ENCODE assay signal across 1 cellular context in the genomic region with DNA sequence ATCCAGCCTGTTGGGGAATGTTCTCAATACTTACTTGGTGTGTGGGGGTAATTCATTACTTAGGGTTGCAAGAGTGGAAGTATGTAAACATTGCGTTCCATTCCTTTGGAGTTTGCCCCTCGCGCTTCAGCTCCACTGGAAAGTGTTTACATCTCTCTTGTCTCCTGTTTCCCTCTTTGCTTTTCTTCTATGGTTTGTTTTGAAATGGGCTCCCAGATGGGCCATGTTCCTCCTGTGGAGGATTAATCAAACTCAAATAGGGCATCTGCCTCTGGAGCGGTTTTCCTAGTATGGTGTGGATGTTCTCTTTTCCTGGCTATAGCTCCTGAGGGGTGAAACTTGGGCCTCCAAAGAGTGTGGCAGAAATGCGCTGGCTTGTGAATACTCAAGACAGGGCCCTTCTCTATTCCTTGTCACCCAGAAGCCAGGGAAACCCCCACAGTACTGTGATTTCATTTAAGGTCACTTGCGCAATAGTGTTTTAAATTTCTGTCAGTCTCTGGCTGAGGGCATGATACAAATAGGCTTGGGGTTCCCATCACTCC.
A peak's percentile ranks its signal among the peaks of the same experiment; 100 is the strongest.
TF ChIP-seq lines count a peak whose summit lies in the region.

No MANE protein-coding gene starts in this region.

TF ChIP-seq in HepG2, 621 proteins besides CTCF, POLR2A, EP300 and RAD21 (continued from another document):
- TF ChIP-seq, protein P1, sequence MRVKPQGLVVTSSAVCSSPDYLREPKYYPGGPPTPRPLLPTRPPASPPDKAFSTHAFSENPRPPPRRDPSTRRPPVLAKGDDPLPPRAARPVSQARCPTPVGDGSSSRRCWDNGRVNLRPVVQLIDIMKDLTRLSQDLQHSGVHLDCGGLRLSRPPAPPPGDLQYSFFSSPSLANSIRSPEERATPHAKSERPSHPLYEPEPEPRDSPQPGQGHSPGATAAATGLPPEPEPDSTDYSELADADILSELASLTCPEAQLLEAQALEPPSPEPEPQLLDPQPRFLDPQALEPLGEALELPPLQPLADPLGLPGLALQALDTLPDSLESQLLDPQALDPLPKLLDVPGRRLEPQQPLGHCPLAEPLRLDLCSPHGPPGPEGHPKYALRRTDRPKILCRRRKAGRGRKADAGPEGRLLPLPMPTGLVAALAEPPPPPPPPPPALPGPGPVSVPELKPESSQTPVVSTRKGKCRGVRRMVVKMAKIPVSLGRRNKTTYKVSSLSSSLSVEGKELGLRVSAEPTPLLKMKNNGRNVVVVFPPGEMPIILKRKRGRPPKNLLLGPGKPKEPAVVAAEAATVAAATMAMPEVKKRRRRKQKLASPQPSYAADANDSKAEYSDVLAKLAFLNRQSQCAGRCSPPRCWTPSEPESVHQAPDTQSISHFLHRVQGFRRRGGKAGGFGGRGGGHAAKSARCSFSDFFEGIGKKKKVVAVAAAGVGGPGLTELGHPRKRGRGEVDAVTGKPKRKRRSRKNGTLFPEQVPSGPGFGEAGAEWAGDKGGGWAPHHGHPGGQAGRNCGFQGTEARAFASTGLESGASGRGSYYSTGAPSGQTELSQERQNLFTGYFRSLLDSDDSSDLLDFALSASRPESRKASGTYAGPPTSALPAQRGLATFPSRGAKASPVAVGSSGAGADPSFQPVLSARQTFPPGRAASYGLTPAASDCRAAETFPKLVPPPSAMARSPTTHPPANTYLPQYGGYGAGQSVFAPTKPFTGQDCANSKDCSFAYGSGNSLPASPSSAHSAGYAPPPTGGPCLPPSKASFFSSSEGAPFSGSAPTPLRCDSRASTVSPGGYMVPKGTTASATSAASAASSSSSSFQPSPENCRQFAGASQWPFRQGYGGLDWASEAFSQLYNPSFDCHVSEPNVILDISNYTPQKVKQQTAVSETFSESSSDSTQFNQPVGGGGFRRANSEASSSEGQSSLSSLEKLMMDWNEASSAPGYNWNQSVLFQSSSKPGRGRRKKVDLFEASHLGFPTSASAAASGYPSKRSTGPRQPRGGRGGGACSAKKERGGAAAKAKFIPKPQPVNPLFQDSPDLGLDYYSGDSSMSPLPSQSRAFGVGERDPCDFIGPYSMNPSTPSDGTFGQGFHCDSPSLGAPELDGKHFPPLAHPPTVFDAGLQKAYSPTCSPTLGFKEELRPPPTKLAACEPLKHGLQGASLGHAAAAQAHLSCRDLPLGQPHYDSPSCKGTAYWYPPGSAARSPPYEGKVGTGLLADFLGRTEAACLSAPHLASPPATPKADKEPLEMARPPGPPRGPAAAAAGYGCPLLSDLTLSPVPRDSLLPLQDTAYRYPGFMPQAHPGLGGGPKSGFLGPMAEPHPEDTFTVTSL (CRISPR knock-in tag; IDR thresholded peaks at IDR 0.05; ENCODE audit: borderline replicate concordance), result peak; percentile 54; the same call in 1 of the 2 replicates
- TF ChIP-seq HOXA3 (CRISPR knock-in tag; IDR thresholded peaks at IDR 0.05) (peak; percentile 15; the same call in 1 of the 2 replicates), ISL2 (CRISPR knock-in tag; IDR thresholded peaks at IDR 0.05) (peak; percentile 50; the same call in 1 of the 2 replicates), ZNF550 (CRISPR knock-in tag; IDR thresholded peaks at IDR 0.05; ENCODE audit: borderline replicate concordance) (no peak), ZBTB25 (CRISPR knock-in tag; IDR thresholded peaks at IDR 0.05) (0 out of 2 replicates have a peak, but pooled peaks have one; percentile 37), ELF3 (CRISPR knock-in tag; IDR thresholded peaks at IDR 0.05) (peak; percentile 71; the same call in 1 of the 2 replicates), PAXIP1 (CRISPR knock-in tag; conservative IDR thresholded peaks at IDR 0.05) (peak; percentile 81), HNF4A (CRISPR knock-in tag; IDR thresholded peaks at IDR 0.05) (peak; percentile 79), ZNF264 (CRISPR knock-in tag; IDR thresholded peaks at IDR 0.05) (0 out of 2 replicates have a peak, but pooled peaks have one; percentile 19), PLRG1 (conservative IDR thresholded peaks at IDR 0.05) (no peak), SOX13 (IDR thresholded peaks at IDR 0.05) (no peak), SOX13 (CRISPR knock-in tag; conservative IDR thresholded peaks at IDR 0.05 in 1 of 2, IDR thresholded peaks at IDR 0.05 in 1 of 2) (peak in 1 of 2 experiments; percentile 53; a peak in 2 of 4 replicates), WIZ (CRISPR knock-in tag; IDR thresholded peaks at IDR 0.05) (peak; percentile 77; the same call in 1 of the 2 replicates), ZNF468 (CRISPR knock-in tag; IDR thresholded peaks at IDR 0.05) (no peak), POGZ (CRISPR knock-in tag; IDR thresholded peaks at IDR 0.05) (peak; percentile 60; the same call in 1 of the 2 replicates)
- TF ChIP-seq, protein P2, sequence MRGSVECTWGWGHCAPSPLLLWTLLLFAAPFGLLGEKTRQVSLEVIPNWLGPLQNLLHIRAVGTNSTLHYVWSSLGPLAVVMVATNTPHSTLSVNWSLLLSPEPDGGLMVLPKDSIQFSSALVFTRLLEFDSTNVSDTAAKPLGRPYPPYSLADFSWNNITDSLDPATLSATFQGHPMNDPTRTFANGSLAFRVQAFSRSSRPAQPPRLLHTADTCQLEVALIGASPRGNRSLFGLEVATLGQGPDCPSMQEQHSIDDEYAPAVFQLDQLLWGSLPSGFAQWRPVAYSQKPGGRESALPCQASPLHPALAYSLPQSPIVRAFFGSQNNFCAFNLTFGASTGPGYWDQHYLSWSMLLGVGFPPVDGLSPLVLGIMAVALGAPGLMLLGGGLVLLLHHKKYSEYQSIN (CRISPR knock-in tag; IDR thresholded peaks at IDR 0.05; ENCODE audit: borderline replicate concordance), result no peak
